In the genomic region with DNA sequence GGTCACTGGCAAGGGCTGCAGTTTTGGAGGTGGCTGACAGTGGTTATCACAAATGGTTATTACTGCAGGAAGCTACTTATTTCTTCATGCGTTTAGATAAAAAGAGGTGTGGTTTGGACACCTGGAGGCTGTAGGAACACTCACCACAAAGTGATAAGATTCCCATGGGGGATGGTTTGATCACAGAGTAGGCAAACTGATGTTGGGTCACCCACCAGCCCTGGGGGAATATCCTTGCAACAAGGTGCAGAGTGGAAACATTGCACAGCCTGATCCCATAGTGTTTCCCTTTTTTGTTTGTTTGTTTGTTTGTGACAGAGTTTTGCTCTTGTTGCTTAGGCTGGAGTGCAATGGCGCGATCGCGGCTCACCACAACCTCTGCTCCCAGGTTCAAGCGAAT, we compare ENCODE assay signal across 26 cellular contexts.
"Had no signal": no experiment of that assay in that cellular context is flagged by ENCODE, and none has a peak within 500 bp of the region (broad histone marks: within the 10 kb centered on the region; RNA-seq: fewer than 3 reads in every experiment).

No MANE protein-coding gene starts in this region.

- H3K27ac ChIP-seq: epithelial cell of prostate, gastrocnemius medialis, heart left ventricle, hepatocyte, prostate gland, right atrium auricular region, sigmoid colon, stomach, thyroid gland, vagina had no signal

- H3K36me3 ChIP-seq: gastrocnemius medialis, heart left ventricle, prostate gland, right atrium auricular region, sigmoid colon, stomach, thyroid gland, vagina had no signal

- H3K4me1 ChIP-seq: gastrocnemius medialis, prostate gland, right atrium auricular region, sigmoid colon, thyroid gland, vagina had no signal

- ATAC-seq: esophagus mucosa; gastrocnemius medialis; heart left ventricle; left lobe of liver; mucosa of descending colon; stimulated activated effector memory CD8-positive, alpha-beta T cell treated with anti-CD3 and anti-CD28 coated beads, Interleukin-12 subunit alpha, Interleukin-12 subunit beta, amount 100 ng/mL, for 72 hours had no signal

- H3K27me3 ChIP-seq: gastrocnemius medialis, heart left ventricle, hepatocyte, right atrium auricular region, sigmoid colon, stomach, thyroid gland, vagina had no signal

- H3K4me3 ChIP-seq: gastrocnemius medialis, heart left ventricle, hepatocyte, lung, mucosa of descending colon, prostate gland, right atrium auricular region, sigmoid colon, stomach, thyroid gland, vagina had no signal

- DNase-seq: effector CD8-positive, alpha-beta T cell; endodermal cell; foreskin fibroblast; gastrocnemius medialis; heart left ventricle; kidney; mucosa of descending colon; naive B cell; nephron progenitor cell; nucleus accumbens; sigmoid colon; stimulated activated CD4-positive, alpha-beta T cell treated with anti-CD3 and anti-CD28 coated beads, Interleukin-2, amount 100 ng/mL, for 24 hours; stimulated activated CD4-positive, alpha-beta T cell treated with anti-CD3 and anti-CD28 coated beads, Interleukin-4, amount 100 ng/mL, for 24 hours; stimulated activated naive CD4-positive, alpha-beta T cell treated with Interleukin-2 at 50 U/mL for 16 hours; stomach; thyroid gland; trophoblast cell had no signal

- H3K4me2 ChIP-seq: hepatocyte had no signal

- H2AFZ ChIP-seq: hepatocyte had no signal

- H3K9me3 ChIP-seq: gastrocnemius medialis, heart left ventricle, mucosa of descending colon, prostate gland, right atrium auricular region, sigmoid colon, stomach, thyroid gland, vagina had no signal
